In the genomic region with DNA sequence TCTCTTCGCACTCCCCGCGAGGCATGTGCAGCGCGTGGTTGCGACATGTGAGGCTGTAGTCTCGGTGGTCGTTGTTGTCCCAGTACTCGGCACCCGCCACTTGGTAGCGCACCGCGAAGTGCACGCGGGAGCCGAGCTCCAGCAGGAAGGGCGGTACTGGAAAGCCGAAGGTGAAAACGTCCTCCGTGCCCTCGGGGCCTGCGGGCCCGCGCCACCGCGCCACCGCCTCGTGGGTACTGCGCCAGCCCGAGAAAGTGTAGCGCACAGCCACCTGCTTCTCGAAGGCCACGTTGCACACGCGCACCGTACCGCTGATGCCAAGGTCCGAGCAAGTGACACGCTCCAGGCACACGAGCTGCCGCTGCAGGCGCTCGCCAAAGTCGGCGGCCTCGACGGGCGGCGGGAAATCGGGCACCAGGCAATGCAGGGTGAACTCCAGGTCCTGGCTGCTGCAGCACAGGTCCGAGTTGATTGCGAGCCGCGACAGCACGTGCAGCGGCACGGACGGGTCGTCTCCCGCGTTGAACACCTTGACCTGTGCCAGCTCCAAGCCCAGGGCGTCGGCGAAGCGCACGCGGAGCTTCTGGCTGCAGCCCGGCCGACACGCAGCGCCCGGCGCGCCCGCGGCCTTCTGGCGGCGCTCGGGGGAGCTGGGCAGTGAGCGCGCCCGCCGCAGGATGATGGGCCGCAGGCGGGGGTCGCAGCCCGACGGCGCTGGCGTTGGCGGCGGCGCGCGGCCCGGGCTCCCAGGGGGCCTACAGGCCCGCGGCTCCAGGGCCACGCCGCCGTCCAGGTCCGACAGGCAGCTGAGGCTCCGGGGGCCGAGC, we compare ENCODE assay signal across 8 cellular contexts. TPM values are rescaled to one million over a fixed set of nuclear protein-coding genes. Genes with fewer than 3 reads are reported as not detected.
DNase-seq lines count a peak whose midpoint lies in the region; ATAC-seq, FAIRE-seq and TF ChIP-seq lines count a peak whose summit lies in the region.

No MANE protein-coding gene starts in this region.

- peak overlapping the region; percentile 86 for H2AFZ ChIP-seq in GM12878 (ENCODE audit: control insufficient read depth, low read depth, low read length)

- RAD21 ChIA-PET in GM12878 (lab: Charles Lee; ENCODE audit: unreplicated experiment) = interaction anchor here (0.9 to 1.8 kb wide), 4 partner anchors 9 to 27 kb away, joined by 3 to 4 read pairs (median 3); no protein-coding TSS in a partner anchor

- peak; percentile 21 for ATAC-seq in HG03442 (IDR thresholded peaks at IDR 0.05; ENCODE audit: unreplicated experiment)
- ATAC-seq in GM12878 = no peak
- no peak for ATAC-seq in HG03135 (IDR thresholded peaks at IDR 0.05; ENCODE audit: unreplicated experiment)

- FAIRE-seq in GM12878 (lab: Jason Lieb, UNC) = no peak

- CTCF ChIA-PET in GM12878 (lab: Yijun Ruan, JAX) = interaction anchor here (1.5 to 9.5 kb wide), 3 partner anchors 8 to 16 kb away, joined by 4 to 173 read pairs (median 4); no protein-coding TSS in a partner anchor

- H3K27me3 ChIP-seq in GM12878 (replicated peaks in 1 of 2; ENCODE audit: control insufficient read depth in 2 of 2, insufficient read depth in 2 of 2, low read length in 1 of 2) (no peaks in the 10 kb centered on the region), kidney epithelial cell (ENCODE audit: control insufficient read depth, insufficient read depth, low read length) (no peaks in the 10 kb centered on the region), suprapubic skin (no peaks in the 10 kb centered on the region)

- TF ChIP-seq POLR2A in GM12878 (IDR thresholded peaks at IDR 0.05; ENCODE audit: low read depth, low read length) = 0 out of 2 replicates have a peak, but pooled peaks have one; percentile 47
- TF ChIP-seq POLR2A in suprapubic skin (IDR thresholded peaks at IDR 0.05) = no peak

- in situ Hi-C loops in GM12878 (cut with MboI) = no loop called here

- intact Hi-C loops in GM12878 (cut with micrococcal nuclease; ENCODE audit: unreplicated experiment) = no loop called here

- SMC1A ChIA-PET in GM12878 (lab: Charles Lee; ENCODE audit: uncharacterized antibody, unreplicated experiment) = interaction anchor here (0.9 to 2.5 kb wide), 2 partner anchors 10 to 11 kb away, joined by 3 to 8 read pairs; no protein-coding TSS in a partner anchor

- WGBS in GM12878 (ENCODE audit: insufficient coverage, insufficient replicate concordance, low lambda C conversion rate, missing lambda C conversion rate) = 46% methylated on average over 81 of the region's 104 CpGs
- WGBS in suprapubic skin = 66% methylated on average over 59 of the region's 104 CpGs

- H3K4me3 ChIP-seq in GM12878 = peak overlapping the region; percentile 99; the same call in 1 of the 2 replicates
- H3K4me3 ChIP-seq in kidney epithelial cell (ENCODE audit: low read depth, low read length) = peak overlapping the region; percentile 66
- peak overlapping the region; percentile 82 for H3K4me3 ChIP-seq in suprapubic skin

- no peaks in the 10 kb centered on the region; the same call in 1 of the 2 replicates for H3K9me3 ChIP-seq in ES-I3 (ENCODE audit: control insufficient read depth, insufficient read depth, low read length)
- no peaks in the 10 kb centered on the region for H3K9me3 ChIP-seq in GM12878 (replicated peaks; ENCODE audit: control insufficient read depth, insufficient read depth, low read length)
- H3K9me3 ChIP-seq in suprapubic skin = no peaks in the 10 kb centered on the region

- no TSS peak for BruUV-seq in GM12878 (replicated peaks; lab: Mats Ljungman, UMichigan)

- POLR2A ChIA-PET in GM12878 (lab: Charles Lee) = interaction anchor here (1.5 kb wide), 1 partner anchor 12 kb away, joined by 8 read pairs; no protein-coding TSS in a partner anchor

- peak overlapping the region; percentile 93; the same call in 1 of the 2 replicates for H3K27ac ChIP-seq in GM12878 (ENCODE audit: control insufficient read depth, insufficient read depth)
- peak overlapping the region; percentile 97 for H3K27ac ChIP-seq in suprapubic skin

- DNase-seq in GM12878 (ENCODE audit: low read depth, low spot score) = no peak
- DNase-seq in kidney epithelial cell (ENCODE audit: low read depth) = no peak
- peak in 1 of 2 donors; percentile 71 for DNase-seq in suprapubic skin (ENCODE audit: low spot score in 2 of 2)
- DNase-seq in DMS 273 treated with DMSO at 0.1 percent for 48 hours (lab: John Stamatoyannopoulos, UW) = no peak
- no peak for DNase-seq in amniotic stem cell (lab: John Stamatoyannopoulos, UW)

- no peaks in the 10 kb centered on the region for H4K20me1 ChIP-seq in GM12878 (ENCODE audit: control insufficient read depth, insufficient read depth)

- TF ChIP-seq EP300 in GM12878 (IDR thresholded peaks at IDR 0.05; ENCODE audit: borderline replicate concordance in 1 of 2, control insufficient read depth in 1 of 2, low read depth in 2 of 2, low read length in 2 of 2) (no peak), suprapubic skin (IDR thresholded peaks at IDR 0.05) (no peak)

- TF ChIP-seq CTCF in GM12878 (IDR thresholded peaks at IDR 0.05 in 2 of 3, conservative IDR thresholded peaks at IDR 0.05 in 1 of 3; ENCODE audit: control insufficient read depth in 2 of 3, extremely low read depth in 1 of 3, insufficient read depth in 1 of 3, low read depth in 3 of 3, low read length in 3 of 3) (no peak), kidney epithelial cell (IDR thresholded peaks at IDR 0.05; ENCODE audit: insufficient read depth, low read length, poor library complexity, severe bottlenecking) (no peak), suprapubic skin (IDR thresholded peaks at IDR 0.05) (no peak)

- no peaks in the 10 kb centered on the region for H3K36me3 ChIP-seq in ES-I3 (ENCODE audit: insufficient read depth, low read length)
- H3K36me3 ChIP-seq in GM12878 (ENCODE audit: control insufficient read depth in 2 of 2, insufficient read depth in 2 of 2, low read length in 1 of 2) = no peaks in the 10 kb centered on the region; a peak in 1 of 4 replicates
- H3K36me3 ChIP-seq in kidney epithelial cell (ENCODE audit: control insufficient read depth, insufficient read depth, low read length) = no peaks in the 10 kb centered on the region
- peaks cover 6% of the 10 kb centered on the region for H3K36me3 ChIP-seq in suprapubic skin

- TF ChIP-seq RAD21 in GM12878 (IDR thresholded peaks at IDR 0.05; ENCODE audit: insufficient read depth, low read depth, low read length) = no peak

- peaks cover 14% of the 10 kb centered on the region for H3K79me2 ChIP-seq in GM12878 (ENCODE audit: control insufficient read depth, insufficient read depth, low read length)

- H3K4me2 ChIP-seq in GM12878 (ENCODE audit: control insufficient read depth, insufficient read depth) = peak overlapping the region; percentile 81

- H3K4me1 ChIP-seq in ES-I3 (ENCODE audit: insufficient read depth, low read length) = no peaks in the 10 kb centered on the region
- peaks cover 10% of the 10 kb centered on the region for H3K4me1 ChIP-seq in GM12878 (ENCODE audit: control insufficient read depth, insufficient read depth, low read length)
- peaks cover 57% of the 10 kb centered on the region for H3K4me1 ChIP-seq in suprapubic skin

- H3K9ac ChIP-seq in ES-I3 (ENCODE audit: low read depth, low read length) (peak overlapping the region; percentile 79; the same call in 1 of the 2 replicates), GM12878 (ENCODE audit: control insufficient read depth, insufficient read depth, low read length) (peak overlapping the region; percentile 74)

RNA-seq across cellular contexts. Expression of gene PPP1R3D, which starts 0.8 kb away (rescaled TPM):
- total RNA-seq in GM12878 (2013; cell fraction: nucleolus; rRNA removed) = 6.3 and 6.8 TPM in 2 replicates
- total RNA-seq in GM12878 (2014; rRNA removed) (4.4 TPM in 2 replicates), GM12878 (2014; rRNA removed; fragmentation: Illumina TruSeq; extraction: Trizol) (3.3 and 3.6 TPM in 2 replicates), GM12878 (2021) (4.8 and 5.1 TPM in 2 replicates), kidney epithelial cell (5.5 and 6.8 TPM in 2 replicates), suprapubic skin (10 to 100 TPM in 3 of 4 donors, 1 to 10 TPM in 1; 7.3 to 16.9 (median 12.8) TPM)
- 0.91 TPM for polyA plus RNA-seq in GM12878 (2011; ENCODE audit: low read depth)
- polyA plus RNA-seq in GM12878 (2011; rRNA removed) (2.0 and 2.8 TPM in 2 replicates), GM12878 (2014; fragmentation: Illumina TruSeq; extraction: Trizol) (3.1 and 4.1 TPM in 2 replicates), GM12878 (2014; fragmentation: Nextera tagmentation; extraction: Ambion mirVana) (1 to 10 TPM in 1 of 2 experiments, under 1 TPM in 1; 0.74 to 1.3 TPM), GM12878 (2014; rRNA removed) (2.7 and 3.0 TPM in 2 replicates), GM12878 (2016; fragmentation: Nextera tagmentation; extraction: Ambion mirVana) (1 to 10 TPM in 1 of 2 experiments, under 1 TPM in 1; 0.39 to 2.8 TPM)
- polyA plus RNA-seq in GM12878 (2011; cell fraction: cytosol; rRNA removed) = 1.3 and 1.7 TPM in 2 replicates
- 3.2 and 3.5 TPM in 2 replicates for polyA plus RNA-seq in GM12878 (2011; cell fraction: nucleus; rRNA removed)
- 1.2 and 3.1 TPM in 2 replicates for polyA plus RNA-seq in GM12878 (2012)
- polyA minus RNA-seq in GM12878 (2011; rRNA and poly(A)+ RNA removed) = 2.4 and 4.0 TPM in 2 replicates
- 1.6 and 2.5 TPM in 2 replicates for polyA minus RNA-seq in GM12878 (2011; cell fraction: cytosol; rRNA and poly(A)+ RNA removed)
- 7.9 and 10.0 TPM in 2 replicates for polyA minus RNA-seq in GM12878 (2011; cell fraction: nucleus; rRNA and poly(A)+ RNA removed)

RNA-seq across cellular contexts. Expression of gene FAM217B, which starts 0.9 kb away (rescaled TPM):
- 7.7 and 9.7 TPM in 2 replicates for total RNA-seq in GM12878 (2013; cell fraction: nucleolus; rRNA removed)
- 8.9 and 9.1 TPM in 2 replicates for total RNA-seq in GM12878 (2014; rRNA removed)
- total RNA-seq in GM12878 (2014; rRNA removed; fragmentation: Illumina TruSeq; extraction: Trizol) = 6.0 and 6.8 TPM in 2 replicates
- total RNA-seq in GM12878 (2021) = 15.1 and 16.0 TPM in 2 replicates
- polyA plus RNA-seq in GM12878 (2011; ENCODE audit: low read depth) = 3.0 TPM
- polyA plus RNA-seq in GM12878 (2011; rRNA removed) = 14.5 and 25.4 TPM in 2 replicates
- 6.9 and 7.1 TPM in 2 replicates for polyA plus RNA-seq in GM12878 (2011; cell fraction: cytosol; rRNA removed)
- 4.2 and 4.4 TPM in 2 replicates for polyA plus RNA-seq in GM12878 (2011; cell fraction: nucleus; rRNA removed)
- 5.7 and 6.1 TPM in 2 replicates for polyA plus RNA-seq in GM12878 (2012)
- polyA plus RNA-seq in GM12878 (2014; fragmentation: Illumina TruSeq; extraction: Trizol) = 11.2 and 14.2 TPM in 2 replicates
- polyA plus RNA-seq in GM12878 (2014; fragmentation: Nextera tagmentation; extraction: Ambion mirVana) = 1 to 10 TPM; 6.3 to 6.8 TPM
- polyA plus RNA-seq in GM12878 (2014; rRNA removed) = 6.8 and 10.0 TPM in 2 replicates
- 10 to 100 TPM; 17.5 to 18.3 TPM for polyA plus RNA-seq in GM12878 (2016; fragmentation: Nextera tagmentation; extraction: Ambion mirVana)
- polyA minus RNA-seq in GM12878 (2011; rRNA and poly(A)+ RNA removed) = 9.1 and 11.4 TPM in 2 replicates
- 3.7 and 5.0 TPM in 2 replicates for polyA minus RNA-seq in GM12878 (2011; cell fraction: cytosol; rRNA and poly(A)+ RNA removed)
- polyA minus RNA-seq in GM12878 (2011; cell fraction: nucleus; rRNA and poly(A)+ RNA removed) = 7.1 and 8.5 TPM in 2 replicates
- 8.9 and 10.8 TPM in 2 replicates for total RNA-seq in kidney epithelial cell
- total RNA-seq in suprapubic skin = 10 to 100 TPM in 1 of 4 donors, 1 to 10 TPM in 3; 2.8 to 12.9 (median 6.0) TPM

RNA-seq across cellular contexts. Expression of gene SYCP2, which starts 5.8 kb away (rescaled TPM):
- total RNA-seq in GM12878 (2013; cell fraction: nucleolus; rRNA removed) = 1.4 and 2.9 TPM in 2 replicates
- total RNA-seq in GM12878 (2014; rRNA removed) = 0.16 TPM in 1 of 2 replicates, not detected in the other
- 0.04 and 0.14 TPM in 2 replicates for total RNA-seq in GM12878 (2014; rRNA removed; fragmentation: Illumina TruSeq; extraction: Trizol)
- total RNA-seq in GM12878 (2021) = 0.13 TPM in 2 replicates
- polyA plus RNA-seq in GM12878 (2011; ENCODE audit: low read depth) = 0.38 TPM
- polyA plus RNA-seq in GM12878 (2011; rRNA removed) = 0.10 and 0.16 TPM in 2 replicates
- 0.01 TPM in 1 of 2 replicates, not detected in the other for polyA plus RNA-seq in GM12878 (2011; cell fraction: cytosol; rRNA removed)
- 0.12 and 0.21 TPM in 2 replicates for polyA plus RNA-seq in GM12878 (2011; cell fraction: nucleus; rRNA removed)
- 0.23 and 0.25 TPM in 2 replicates for polyA plus RNA-seq in GM12878 (2012)
- polyA plus RNA-seq in GM12878 (2014; fragmentation: Illumina TruSeq; extraction: Trizol) = 0.09 and 0.95 TPM in 2 replicates
- under 1 TPM; 0.04 to 0.10 TPM for polyA plus RNA-seq in GM12878 (2014; fragmentation: Nextera tagmentation; extraction: Ambion mirVana)
- polyA plus RNA-seq in GM12878 (2014; rRNA removed) = 0.01 and 0.22 TPM in 2 replicates
- under 1 TPM in 1 of 2 experiments, not detected in 1; 0.18 TPM for polyA plus RNA-seq in GM12878 (2016; fragmentation: Nextera tagmentation; extraction: Ambion mirVana)
- polyA minus RNA-seq in GM12878 (2011; rRNA and poly(A)+ RNA removed) = not detected in 2 replicates
- polyA minus RNA-seq in GM12878 (2011; cell fraction: cytosol; rRNA and poly(A)+ RNA removed) = not detected in 2 replicates
- polyA minus RNA-seq in GM12878 (2011; cell fraction: nucleus; rRNA and poly(A)+ RNA removed) = not detected in 2 replicates
- 1.0 and 2.3 TPM in 2 replicates for total RNA-seq in kidney epithelial cell
- 1 to 10 TPM; 1.8 to 5.0 (median 4.4) TPM for total RNA-seq in suprapubic skin

RNA-seq across cellular contexts. Expression of gene CDH26, which starts 19.0 kb away (rescaled TPM):
- total RNA-seq in GM12878 (2013; cell fraction: nucleolus; rRNA removed) = 0.79 and 0.93 TPM in 2 replicates
- total RNA-seq in GM12878 (2014; rRNA removed) (0.06 and 0.16 TPM in 2 replicates), GM12878 (2014; rRNA removed; fragmentation: Illumina TruSeq; extraction: Trizol) (not detected in 2 replicates), GM12878 (2021) (0.10 TPM in 1 of 2 replicates, not detected in the other), kidney epithelial cell (0.29 and 0.48 TPM in 2 replicates), suprapubic skin (1 to 10 TPM; 1.4 to 2.2 (median 2.0) TPM)
- polyA plus RNA-seq in GM12878 (2011; ENCODE audit: low read depth) = not detected
- polyA plus RNA-seq in GM12878 (2011; rRNA removed) (0.16 and 0.39 TPM in 2 replicates), GM12878 (2014; fragmentation: Illumina TruSeq; extraction: Trizol) (0.03 TPM in 1 of 2 replicates, not detected in the other), GM12878 (2014; fragmentation: Nextera tagmentation; extraction: Ambion mirVana) (under 1 TPM in 1 of 2 experiments, not detected in 1; 0.05 TPM), GM12878 (2014; rRNA removed) (0.18 and 0.19 TPM in 2 replicates), GM12878 (2016; fragmentation: Nextera tagmentation; extraction: Ambion mirVana) (not detected)
- polyA plus RNA-seq in GM12878 (2011; cell fraction: cytosol; rRNA removed) = 0.06 and 0.08 TPM in 2 replicates
- 0.98 and 1.3 TPM in 2 replicates for polyA plus RNA-seq in GM12878 (2011; cell fraction: nucleus; rRNA removed)
- 0.14 TPM in 1 of 2 replicates, not detected in the other for polyA plus RNA-seq in GM12878 (2012)
- 0.15 and 0.21 TPM in 2 replicates for polyA minus RNA-seq in GM12878 (2011; rRNA and poly(A)+ RNA removed)
- not detected in 2 replicates for polyA minus RNA-seq in GM12878 (2011; cell fraction: cytosol; rRNA and poly(A)+ RNA removed)
- 0.12 and 0.48 TPM in 2 replicates for polyA minus RNA-seq in GM12878 (2011; cell fraction: nucleus; rRNA and poly(A)+ RNA removed)
